Comparison of ENCODE assay signal across 8 cellular contexts in the genomic region with DNA sequence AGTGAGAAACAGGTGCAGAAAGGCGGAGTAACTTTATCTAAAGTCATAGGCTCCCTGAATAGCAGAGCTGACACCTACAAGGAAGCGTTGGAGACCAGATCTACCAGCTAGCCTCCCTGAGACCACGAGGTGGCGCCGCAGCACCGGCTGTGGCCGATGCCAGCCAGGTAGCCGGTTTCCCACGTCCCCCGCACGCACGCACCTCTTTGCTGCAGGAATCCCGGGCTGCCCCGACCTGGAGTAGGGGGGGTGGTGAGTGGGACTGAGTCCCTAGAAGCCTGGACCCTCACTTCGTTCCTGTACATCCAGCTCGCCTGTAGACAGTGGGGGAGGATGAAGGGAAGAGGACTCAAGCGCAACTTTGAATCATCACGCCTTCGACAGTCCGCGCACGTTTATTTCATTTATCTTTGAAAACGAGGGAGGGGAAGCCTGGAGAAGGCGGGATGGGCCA. TPM values are rescaled to one million over a fixed set of nuclear protein-coding genes. Genes with fewer than 3 reads are reported as not detected.
DNase-seq lines count a peak whose midpoint lies in the region; ATAC-seq and TF ChIP-seq lines count a peak whose summit lies in the region.

No MANE protein-coding gene starts in this region.

- H2AFZ ChIP-seq in OCI-LY1 (ENCODE audit: low read length): no peak overlapping the region

- DNase-seq in DMS153 treated with DMSO at 0.1 percent for 48 hours (lab: John Stamatoyannopoulos, UW; ENCODE audit: unreplicated experiment): peak; percentile 75
- peak; percentile 93 for DNase-seq in HT-29 (ENCODE audit: low spot score)
- DNase-seq in activated T-cell treated with anti-CD3 and anti-CD28 coated beads for 1 hour (ENCODE audit: low read depth): peak; percentile 86
- DNase-seq in epidermal melanocyte (ENCODE audit: insufficient read length, low spot score): peak; percentile 61
- DNase-seq in middle frontal gyrus (ENCODE audit: extremely low spot score, low spot score): peak; percentile 58
- DNase-seq in stimulated activated CD8-positive, alpha-beta memory T cell treated with anti-CD3 and anti-CD28 coated beads, Interleukin-15, amount 100 ng/mL, for 4 hours (ENCODE audit: low read depth in 2 of 2): peak; percentile 63 to 70

- peak overlapping the region; percentile 76 for H3K4me2 ChIP-seq in OCI-LY1 (ENCODE audit: low read length)

- peak; percentile 76 for TF ChIP-seq CTCF in OCI-LY1 (IDR thresholded peaks at IDR 0.05; ENCODE audit: low read length)

- ATAC-seq in GM18907 (IDR thresholded peaks at IDR 0.05; ENCODE audit: unreplicated experiment): no peak

- no peaks in the 10 kb centered on the region for H3F3A ChIP-seq in OCI-LY1 (ENCODE audit: insufficient read depth, low read length)

- peak overlapping the region; percentile 60 for H3K4me3 ChIP-seq in OCI-LY1 (ENCODE audit: low read depth, low read length, poor library complexity, severe bottlenecking)

- H3K9me2 ChIP-seq in OCI-LY1 (ENCODE audit: low read depth, low read length): no peaks in the 10 kb centered on the region

- H3K36me3 ChIP-seq in OCI-LY1 (ENCODE audit: insufficient read depth, low read length): no peaks in the 10 kb centered on the region

- H3K27me3 ChIP-seq in OCI-LY1 (ENCODE audit: insufficient read depth, low read length): no peaks in the 10 kb centered on the region

- H3K79me2 ChIP-seq in OCI-LY1 (ENCODE audit: insufficient read depth, low read length): no peaks in the 10 kb centered on the region

- H3K4me1 ChIP-seq in OCI-LY1 (ENCODE audit: insufficient read depth, low read length, severe bottlenecking): peaks cover 12% of the 10 kb centered on the region

- no peak overlapping the region for H3K27ac ChIP-seq in OCI-LY1 (ENCODE audit: low read depth, low read length, poor library complexity, severe bottlenecking)

- H3K9ac ChIP-seq in OCI-LY1 (ENCODE audit: low read length): peak overlapping the region; percentile 47; the same call in 1 of the 2 replicates

- no peaks in the 10 kb centered on the region for H3K9me3 ChIP-seq in OCI-LY1 (ENCODE audit: low read length)

- H4K20me1 ChIP-seq in OCI-LY1 (ENCODE audit: insufficient read depth, low read length): no peaks in the 10 kb centered on the region

RNA-seq across cellular contexts. Expression of gene ELOVL3, which starts 3.7 kb away (rescaled TPM):
- total RNA-seq in HT-29 (2014; rRNA removed; shearing (Covaris generic)): 0.15 and 0.16 TPM in 2 replicates

RNA-seq across cellular contexts. Expression of gene PITX3, which starts 11.5 kb away (rescaled TPM):
- total RNA-seq in HT-29 (2014; rRNA removed; shearing (Covaris generic)): not detected in 2 replicates

RNA-seq across cellular contexts. Expression of gene GBF1, which starts 15.5 kb away (rescaled TPM):
- 28.6 and 32.5 TPM in 2 replicates for total RNA-seq in HT-29 (2014; rRNA removed; shearing (Covaris generic))
